In the genomic region with DNA sequence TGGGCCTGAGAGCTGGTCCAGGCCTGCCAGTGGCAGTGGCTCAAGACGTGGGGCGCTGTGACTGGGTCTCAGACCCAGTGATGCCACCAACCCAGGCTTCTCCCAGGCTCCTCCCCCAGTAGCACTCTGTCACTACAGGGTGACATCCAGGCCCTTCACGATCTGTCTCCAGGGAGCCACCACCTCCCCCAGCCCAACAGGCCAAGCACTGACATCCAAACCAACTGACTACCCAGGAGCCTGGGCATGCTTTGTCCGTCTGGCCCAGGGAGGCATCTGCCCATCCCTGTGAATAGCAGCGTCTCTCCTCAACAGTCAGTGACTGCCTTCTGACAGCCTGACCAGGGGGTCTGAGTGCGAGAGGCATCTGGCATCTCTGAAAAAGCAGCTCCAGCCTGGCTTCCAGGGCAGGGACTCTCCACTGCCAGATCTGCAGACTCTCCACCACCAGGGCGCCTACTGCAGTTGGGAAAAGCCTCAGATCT, we compare ENCODE assay signal across 9 cellular contexts. TPM values are rescaled to one million over a fixed set of nuclear protein-coding genes. Genes with fewer than 3 reads are reported as not detected.
DNase-seq lines count a peak whose midpoint lies in the region; ATAC-seq and TF ChIP-seq lines count a peak whose summit lies in the region.
"Had no signal": no experiment of that assay in that cellular context is flagged by ENCODE, and none has a peak within 500 bp of the region (broad histone marks: within the 10 kb centered on the region; RNA-seq: fewer than 3 reads in every experiment).

No MANE protein-coding gene starts in this region.

- CTCF ChIA-PET in CD4-positive, alpha-beta T cell (lab: Charles Lee), result interaction anchor here (2.0 kb wide), 1 partner anchor 88 kb away, joined by 5 read pairs; no protein-coding TSS in a partner anchor

- ATAC-seq in CD4-positive, alpha-beta T cell (ENCODE audit: poor library complexity), result no peak
- ATAC-seq in HG02884 (IDR thresholded peaks at IDR 0.05; ENCODE audit: unreplicated experiment) (no peak), HG03159 (IDR thresholded peaks at IDR 0.05; ENCODE audit: unreplicated experiment) (no peak), GM18502 (IDR thresholded peaks at IDR 0.05; ENCODE audit: poor library complexity, unreplicated experiment) (no peak)

- H3K4me3 ChIP-seq in endodermal cell (ENCODE audit: low read length) (no peak overlapping the region), neutrophil (ENCODE audit: low read depth in 1 of 2, low read length in 1 of 2) (no peak overlapping the region)

- H3K27me3 ChIP-seq in CD4-positive, alpha-beta T cell (ENCODE audit: control insufficient read depth, insufficient read depth, low read length), result no peaks in the 10 kb centered on the region
- H3K27me3 ChIP-seq in endodermal cell (ENCODE audit: control insufficient read depth, insufficient read depth, low read length, poor library complexity, severe bottlenecking), result peaks cover 13% of the 10 kb centered on the region
- peaks cover 27% of the 10 kb centered on the region for H3K27me3 ChIP-seq in neutrophil

- intact Hi-C loops in CD4-positive, alpha-beta T cell (cut with DNase I, micrococcal nuclease), result no loop called here

- no peak for TF ChIP-seq CTCF in CD4-positive, alpha-beta T cell (IDR thresholded peaks at IDR 0.05)
- TF ChIP-seq CTCF in endodermal cell (conservative IDR thresholded peaks at IDR 0.05), result peak; percentile 39
- no peak for TF ChIP-seq CTCF in neutrophil (IDR thresholded peaks at IDR 0.05)

- no peaks in the 10 kb centered on the region for H3K9me3 Mint-ChIP-seq in CD4-positive, alpha-beta T cell
- no peaks in the 10 kb centered on the region for H3K9me3 Mint-ChIP-seq in endodermal cell

- WGBS in endodermal cell (ENCODE audit: insufficient coverage in 1 of 2, insufficient read length in 1 of 2), 2 experiments, result 86 to 91% methylated on average over 6 to 7 of the region's 7 CpGs

- no peak overlapping the region for H3K27ac ChIP-seq in CD4-positive, alpha-beta T cell (ENCODE audit: low read depth, low read length)
- peak overlapping the region; percentile 99 for H3K27ac ChIP-seq in endodermal cell (ENCODE audit: low read depth, low read length)
- H3K27ac ChIP-seq in neutrophil, result peak overlapping the region; percentile 81

- peak overlapping the region; percentile 74 for H3K27ac Mint-ChIP-seq in CD4-positive, alpha-beta T cell
- peak overlapping the region; percentile 89 for H3K27ac Mint-ChIP-seq in endodermal cell

- H3K4me1 ChIP-seq in endodermal cell (ENCODE audit: control insufficient read depth, insufficient read depth, low read length), result peaks cover 13% of the 10 kb centered on the region
- H3K4me1 ChIP-seq in neutrophil (ENCODE audit: control insufficient read depth in 1 of 2, insufficient read depth in 1 of 2, low read depth in 1 of 2, low read length in 1 of 2), result peaks cover 12 to 14% of the 10 kb centered on the region in 2 experiments

- peak overlapping the region; percentile 65 for H3K4me3 Mint-ChIP-seq in CD4-positive, alpha-beta T cell
- peak overlapping the region; percentile 42 for H3K4me3 Mint-ChIP-seq in endodermal cell

- DNase-seq in CD4-positive, alpha-beta T cell, result no peak
- DNase-seq in NCI-H69 (lab: John Stamatoyannopoulos, UW) (peak; percentile 16), endodermal cell (peak; percentile 65), SIG-M5 treated with dmso at 0.1 percent for 504 hours (lab: John Stamatoyannopoulos, UW; ENCODE audit: unreplicated experiment) (no peak)
- DNase-seq: NCI-H2227 treated with DMSO at 0.1 percent for 48 hours had no signal

- POLR2A ChIA-PET in CD4-positive, alpha-beta T cell (lab: Charles Lee), result no interaction called here

- no peak overlapping the region for H3K9ac ChIP-seq in endodermal cell (ENCODE audit: extremely low read depth, low read length, poor library complexity, severe bottlenecking)

- peaks cover 16% of the 10 kb centered on the region for H3K4me1 Mint-ChIP-seq in CD4-positive, alpha-beta T cell (ENCODE audit: low read depth)
- H3K4me1 Mint-ChIP-seq in endodermal cell, result peaks cover 11% of the 10 kb centered on the region

- H3K9me3 ChIP-seq in CD4-positive, alpha-beta T cell (ENCODE audit: control insufficient read depth, low read length), result no peaks in the 10 kb centered on the region
- H3K9me3 ChIP-seq in endodermal cell (ENCODE audit: control insufficient read depth, low read length), result no peaks in the 10 kb centered on the region
- H3K9me3 ChIP-seq in neutrophil, result no peaks in the 10 kb centered on the region

- no peaks in the 10 kb centered on the region for H3K36me3 ChIP-seq in endodermal cell (ENCODE audit: control insufficient read depth, insufficient read depth, low read length)
- no peaks in the 10 kb centered on the region for H3K36me3 ChIP-seq in neutrophil

- no peaks in the 10 kb centered on the region for H3K36me3 Mint-ChIP-seq in CD4-positive, alpha-beta T cell (ENCODE audit: low read depth)
- no peaks in the 10 kb centered on the region for H3K36me3 Mint-ChIP-seq in endodermal cell (ENCODE audit: low read depth)

- no peaks in the 10 kb centered on the region for H3K27me3 Mint-ChIP-seq in CD4-positive, alpha-beta T cell
- peaks cover 6% of the 10 kb centered on the region for H3K27me3 Mint-ChIP-seq in endodermal cell (ENCODE audit: insufficient read depth)

RNA-seq across cellular contexts. Expression of a gene that starts 13.0 kb away (rescaled TPM):
- total RNA-seq in CD4-positive, alpha-beta T cell, result not detected
- total RNA-seq in endodermal cell, result not detected
- polyA plus RNA-seq in endodermal cell (2013, experiment 1 of 2), result not detected
- polyA plus RNA-seq in endodermal cell (2013, experiment 2 of 2), result not detected

Comparison
In these comparisons a context has a peak if more than half of its experiments do, and no peak if none do; other contexts are left out.
1. DNase-seq: peak in NCI-H69 (single experiment) and endodermal cell (single experiment); none in CD4-positive, alpha-beta T cell (0 of 10) and SIG-M5 treated with dmso at 0.1 percent for 504 hours (single experiment).